In the genomic region with DNA sequence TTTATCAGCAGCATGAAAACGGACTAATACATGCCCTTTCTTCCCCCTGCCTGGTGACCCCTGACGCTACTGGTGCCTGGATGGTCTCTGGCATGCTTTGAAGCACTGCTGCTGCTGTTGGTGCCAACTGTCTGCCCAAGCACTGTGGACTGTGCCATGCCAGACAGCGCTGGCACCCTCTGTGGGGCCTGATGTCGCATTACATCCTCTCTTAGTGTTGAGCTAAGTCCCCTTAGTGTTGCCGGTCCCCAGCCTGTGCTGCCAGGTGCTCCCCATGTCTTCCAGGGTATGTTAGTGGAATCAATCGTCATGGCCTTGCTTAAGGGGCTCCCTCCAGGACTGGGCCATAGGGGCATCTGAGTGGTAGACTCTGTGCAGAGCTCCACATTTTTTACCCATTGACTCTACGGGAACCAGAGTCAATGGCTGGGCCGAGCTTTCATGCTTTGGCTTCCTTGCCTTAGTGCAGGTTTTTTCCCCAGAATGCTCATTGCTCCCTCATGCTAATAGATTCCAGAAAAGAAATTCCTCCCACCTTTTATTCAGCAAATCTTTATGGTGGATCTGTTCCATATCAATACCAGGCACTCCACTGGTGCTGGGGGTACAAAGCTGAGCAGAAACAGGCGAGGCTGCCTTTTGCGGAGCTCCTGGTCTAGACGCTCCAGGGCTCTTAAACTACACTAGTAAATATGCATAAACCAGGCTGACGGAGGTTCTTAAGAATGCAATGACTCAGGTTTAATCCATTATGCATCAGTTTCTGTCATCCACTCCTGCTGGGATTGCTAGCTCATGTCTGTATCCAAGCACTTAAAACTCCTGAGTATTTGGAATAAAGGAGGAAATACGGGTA, we compare ENCODE assay signal across 10 cellular contexts. TPM values are rescaled to one million over a fixed set of nuclear protein-coding genes. Genes with fewer than 3 reads are reported as not detected.
A peak's percentile ranks its signal among the peaks of the same experiment; 100 is the strongest.
DNase-seq lines count a peak whose midpoint lies in the region; ATAC-seq and TF ChIP-seq lines count a peak whose summit lies in the region.
"Had no signal": no experiment of that assay in that cellular context is flagged by ENCODE, and none has a peak within 500 bp of the region (broad histone marks: within the 10 kb centered on the region; RNA-seq: fewer than 3 reads in every experiment).

No MANE protein-coding gene starts in this region.

- H3K36me3 Mint-ChIP-seq in osteocyte (ENCODE audit: unreplicated experiment) (no peaks in the 10 kb centered on the region), immature natural killer cell (peaks cover 0 to 4% (median 0%) of the 10 kb centered on the region in 3 donors)

- H3K27ac Mint-ChIP-seq in osteocyte (ENCODE audit: unreplicated experiment) (peak overlapping the region; percentile 87), immature natural killer cell (no peak overlapping the region)
- H3K27ac Mint-ChIP-seq: stimulated activated naive CD8-positive, alpha-beta T cell treated with anti-CD3 and anti-CD28 coated beads, Interleukin-15, amount 100 ng/mL, for 72 hours had no signal

- TF ChIP-seq CTCF in GM12875 (IDR thresholded peaks at IDR 0.05; ENCODE audit: borderline replicate concordance, insufficient read depth, low read depth, low read length), result 0 out of 2 replicates have a peak, but pooled peaks have one; percentile 1
- TF ChIP-seq CTCF in RWPE2 (IDR thresholded peaks at IDR 0.05; ENCODE audit: poor library complexity, severe bottlenecking), result no peak
- no peak for TF ChIP-seq CTCF in osteocyte (IDR thresholded peaks at IDR 0.05)

- H3K4me3 Mint-ChIP-seq in osteocyte (ENCODE audit: unreplicated experiment), result no peak overlapping the region
- no peak overlapping the region for H3K4me3 Mint-ChIP-seq in immature natural killer cell
- H3K4me3 Mint-ChIP-seq: stimulated activated naive CD8-positive, alpha-beta T cell treated with anti-CD3 and anti-CD28 coated beads, Interleukin-15, amount 100 ng/mL, for 72 hours had no signal

- H3K9me3 ChIP-seq in RWPE2 (ENCODE audit: severe bottlenecking), result no peaks in the 10 kb centered on the region

- peaks cover 39% of the 10 kb centered on the region for H3K4me1 ChIP-seq in RWPE2 (ENCODE audit: insufficient read depth, poor library complexity, severe bottlenecking)

- H3K9me3 Mint-ChIP-seq in osteocyte (ENCODE audit: unreplicated experiment) (no peaks in the 10 kb centered on the region), immature natural killer cell (no peaks in the 10 kb centered on the region)
- H3K9me3 Mint-ChIP-seq: stimulated activated naive CD8-positive, alpha-beta T cell treated with anti-CD3 and anti-CD28 coated beads, Interleukin-15, amount 100 ng/mL, for 72 hours had no signal

- H3K4me3 ChIP-seq in GM12875 (ENCODE audit: low read depth, low read length) (no peak overlapping the region), RWPE2 (ENCODE audit: severe bottlenecking) (no peak overlapping the region)

- ATAC-seq in RWPE2 (ENCODE audit: low read depth), result peak; percentile 86
- no peak for ATAC-seq in HG03432 (IDR thresholded peaks at IDR 0.05; ENCODE audit: unreplicated experiment)
- ATAC-seq in HG02840 (IDR thresholded peaks at IDR 0.05; ENCODE audit: low FRiP score, unreplicated experiment), result no peak
- ATAC-seq in HG02759 (IDR thresholded peaks at IDR 0.05; ENCODE audit: unreplicated experiment), result no peak
- ATAC-seq: stimulated activated naive CD8-positive, alpha-beta T cell treated with anti-CD3 and anti-CD28 coated beads, Interleukin-15, amount 100 ng/mL, for 72 hours had no signal

- H3K27ac ChIP-seq in RWPE2 (ENCODE audit: poor library complexity, severe bottlenecking), result peak overlapping the region; percentile 57

- H3K36me3 ChIP-seq in RWPE2 (ENCODE audit: low read depth), result no peaks in the 10 kb centered on the region

- peaks cover 48% of the 10 kb centered on the region for H3K4me1 Mint-ChIP-seq in osteocyte (ENCODE audit: unreplicated experiment)
- H3K4me1 Mint-ChIP-seq in immature natural killer cell, result peaks cover 0 to 11% of the 10 kb centered on the region in 2 donors
- H3K4me1 Mint-ChIP-seq: stimulated activated naive CD8-positive, alpha-beta T cell treated with anti-CD3 and anti-CD28 coated beads, Interleukin-15, amount 100 ng/mL, for 72 hours had no signal

- no peaks in the 10 kb centered on the region for H3K27me3 ChIP-seq in RWPE2 (ENCODE audit: insufficient read depth, poor library complexity, severe bottlenecking)

- H3K27me3 Mint-ChIP-seq in osteocyte (ENCODE audit: unreplicated experiment) (no peaks in the 10 kb centered on the region), immature natural killer cell (ENCODE audit: low read depth in 3 of 3) (peaks cover 0 to 2% (median 2%) of the 10 kb centered on the region in 3 donors)
- H3K27me3 Mint-ChIP-seq: stimulated activated naive CD8-positive, alpha-beta T cell treated with anti-CD3 and anti-CD28 coated beads, Interleukin-15, amount 100 ng/mL, for 72 hours had no signal

- DNase-seq in RWPE2 (ENCODE audit: low spot score) (no peak), fibroblast of peridontal ligament (ENCODE audit: extremely low read depth) (peak; percentile 91), osteocyte (ENCODE audit: extremely low spot score, unreplicated experiment) (no peak), immature natural killer cell (no peak)
- DNase-seq: stimulated activated naive CD8-positive, alpha-beta T cell treated with anti-CD3 and anti-CD28 coated beads, Interleukin-15, amount 100 ng/mL, for 72 hours; T-helper 1 cell had no signal

RNA-seq across cellular contexts. Expression of a gene that starts 21.8 kb away (rescaled TPM):
- not detected in 2 replicates for total RNA-seq in osteocyte
- polyA plus RNA-seq in immature natural killer cell, result not detected

RNA-seq across cellular contexts. Expression of a gene that starts 35.3 kb away (rescaled TPM):
- 0.08 and 0.11 TPM in 2 replicates for total RNA-seq in osteocyte
- polyA plus RNA-seq in immature natural killer cell, result under 1 TPM in 1 of 3 donors, not detected in 2; 0.07 TPM
